ENCODE assay signal across 15 cellular contexts in genomic region chr5:95543017-95543705, GRCh38. TPM values are rescaled to one million over a fixed set of nuclear protein-coding genes. Genes with fewer than 3 reads are reported as not detected.
DNase-seq lines count a peak whose midpoint lies in the region; ATAC-seq and TF ChIP-seq lines count a peak whose summit lies in the region.
"Had no signal": no experiment of that assay in that cellular context is flagged by ENCODE, and none has a peak within 500 bp of the region (broad histone marks: within the 10 kb centered on the region; RNA-seq: fewer than 3 reads in every experiment).

No MANE protein-coding gene starts in this region.

- H3K4me2 ChIP-seq in PC-3 (ENCODE audit: low read length) = peak overlapping the region; percentile 41; the same call in 1 of the 2 replicates

- no peaks in the 10 kb centered on the region for H4K20me1 ChIP-seq in PC-3 (ENCODE audit: low read length)

- H3K36me3 ChIP-seq in PC-3 (ENCODE audit: low read depth, low read length) = peaks cover 22% of the 10 kb centered on the region
- peaks cover 0 to 81% (median 0%) of the 10 kb centered on the region in 3 donors for H3K36me3 ChIP-seq in Peyer's patch

- H3K9me3 ChIP-seq in PC-3 (ENCODE audit: low read length) = no peaks in the 10 kb centered on the region
- H3K9me3 ChIP-seq in Peyer's patch = no peaks in the 10 kb centered on the region
- H3K9me3 ChIP-seq: left ventricle myocardium inferior, testis had no signal

- H3K4me1 ChIP-seq in PC-3 (ENCODE audit: insufficient read depth, low read length) = no peaks in the 10 kb centered on the region
- no peaks in the 10 kb centered on the region for H3K4me1 ChIP-seq in Peyer's patch
- H3K4me1 ChIP-seq: testis had no signal

- H3K9me2 ChIP-seq in PC-3 (replicated peaks; ENCODE audit: low read length) = no peaks in the 10 kb centered on the region

- ATAC-seq in HG02610 (IDR thresholded peaks at IDR 0.05; ENCODE audit: unreplicated experiment) (peak; percentile 67), PC-3 (peak; percentile 27; the same call in 1 of the 2 replicates), HG03378 (IDR thresholded peaks at IDR 0.05; ENCODE audit: unreplicated experiment) (no peak)

- no TSS peak for BruUV-seq in PC-3 (replicated peaks; lab: Mats Ljungman, UMichigan)

- H3F3A ChIP-seq in PC-3 (ENCODE audit: low read length, unreplicated experiment) = no peaks in the 10 kb centered on the region

- CTCF ChIA-PET in PC-3 (lab: Charles Lee) = no interaction called here

- no peak for TF ChIP-seq POLR2A in Peyer's patch (IDR thresholded peaks at IDR 0.05)

- H3K27ac ChIP-seq in PC-3 (ENCODE audit: low read length) = no peak overlapping the region
- H3K27ac ChIP-seq in Peyer's patch = peak overlapping the region in 1 of 4 donors; percentile 25
- H3K27ac ChIP-seq: left ventricle myocardium inferior, testis had no signal

- no peak overlapping the region for H2AFZ ChIP-seq in PC-3 (ENCODE audit: low read length)

- H3K4me3 ChIP-seq in PC-3 (ENCODE audit: low read length) (no peak overlapping the region), fibroblast of villous mesenchyme (ENCODE audit: low read depth, low read length) (no peak overlapping the region), Peyer's patch (no peak overlapping the region)
- H3K4me3 ChIP-seq: left ventricle myocardium inferior, testis had no signal

- DNase-seq in DMS 273 treated with DMSO at 0.1 percent for 48 hours (lab: John Stamatoyannopoulos, UW) (peak; percentile 23), PC-3 (no peak), fibroblast of villous mesenchyme (ENCODE audit: low read depth) (peak; percentile 14), amniotic stem cell (lab: John Stamatoyannopoulos, UW) (no peak), HUDEP-2 (lab: John Stamatoyannopoulos, UW; ENCODE audit: unreplicated experiment in 76 of 76) (no peak), Peyer's patch (no peak)
- DNase-seq: activated CD4-positive, CD25-positive, alpha-beta regulatory T cell; activated gamma-delta T cell treated with Interleukin-2 at 50 U/mL for 16 hours; C1 segment of cervical spinal cord; foreskin melanocyte; left ventricle myocardium inferior; NCI-H2081 treated with DMSO at 0.1 percent for 48 hours; testis had no signal

- no peaks in the 10 kb centered on the region for H3K79me2 ChIP-seq in PC-3 (ENCODE audit: low read length)

- TF ChIP-seq CTCF in PC-3 (conservative IDR thresholded peaks at IDR 0.05; ENCODE audit: low read depth, low read length) = no peak
- no peak for TF ChIP-seq CTCF in fibroblast of villous mesenchyme (IDR thresholded peaks at IDR 0.05; ENCODE audit: insufficient read depth, low read depth, low read length)
- no peak for TF ChIP-seq CTCF in Peyer's patch (IDR thresholded peaks at IDR 0.05)

- H3K27me3 ChIP-seq in PC-3 (ENCODE audit: low read length) (no peaks in the 10 kb centered on the region), Peyer's patch (no peaks in the 10 kb centered on the region)
- H3K27me3 ChIP-seq: testis had no signal

- POLR2A ChIA-PET in PC-3 (lab: Charles Lee; ENCODE audit: unreplicated experiment) = no interaction called here

- H3K9ac ChIP-seq in PC-3 (ENCODE audit: low read length) = no peak overlapping the region

- intact Hi-C loops in PC-3 (cut with micrococcal nuclease) = no loop called here

RNA-seq across cellular contexts. Expression of gene SKIC3, which starts 11.6 kb away (rescaled TPM):
- total RNA-seq in PC-3 (2014; rRNA removed) (27.8 and 37.6 TPM in 2 replicates), fibroblast of villous mesenchyme (144 and 191 TPM in 2 replicates), Peyer's patch (10 to 100 TPM; 47.8 to 84.2 (median 64.2) TPM)

RNA-seq across cellular contexts. Expression of gene ARSK, which starts 11.7 kb away (rescaled TPM):
- total RNA-seq in PC-3 (2014; rRNA removed) (10.5 and 12.6 TPM in 2 replicates), fibroblast of villous mesenchyme (12.6 and 21.6 TPM in 2 replicates), Peyer's patch (1 to 10 TPM in 3 of 4 donors, under 1 TPM in 1; 0.76 to 6.6 (median 2.1) TPM)

Comparison
In these comparisons a context has a peak if more than half of its experiments do, and no peak if none do; other contexts are left out.
1. DNase-seq: peak in DMS 273 treated with DMSO at 0.1 percent for 48 hours (single experiment) and fibroblast of villous mesenchyme (single experiment); none in PC-3 (single experiment), amniotic stem cell (single experiment), HUDEP-2 (0 of 76) and Peyer's patch (0 of 3).